16 cellular contexts compared by ENCODE assay signal in genomic region chr3:36774072-36774471, GRCh38. TPM values are rescaled to one million over a fixed set of nuclear protein-coding genes. Genes with fewer than 3 reads are reported as not detected.
DNase-seq lines count a peak whose midpoint lies in the region; ATAC-seq and TF ChIP-seq lines count a peak whose summit lies in the region.
"Had no signal": no experiment of that assay in that cellular context is flagged by ENCODE, and none has a peak within 500 bp of the region (broad histone marks: within the 10 kb centered on the region; RNA-seq: fewer than 3 reads in every experiment).

No MANE protein-coding gene starts in this region.

- peak; percentile 34 for DNase-seq in A673 (ENCODE audit: low spot score)
- peak; percentile 11 for DNase-seq in ELR (ENCODE audit: low read depth)
- DNase-seq in brain pericyte (ENCODE audit: low read depth, low spot score): peak; percentile 17
- DNase-seq in fibroblast of the aortic adventitia (ENCODE audit: low read depth): peak; percentile 17
- DNase-seq in tibial artery: no peak
- DNase-seq in NCI-H446 treated with DMSO at 0.1 percent for 48 hours (lab: John Stamatoyannopoulos, UW): no peak
- no peak for DNase-seq in activated CD8-positive, alpha-beta T cell treated with anti-CD3 and anti-CD28 coated beads for 36 hours
- DNase-seq: ACHN; BE2C; CD8-positive, alpha-beta T cell; Karpas-422; NCI-H1930; NCI-H524 treated with DMSO at 0.1 percent for 48 hours; NK-92 treated with Interleukin-12 subunit alpha and Interleukin-12 subunit beta, amount 100 ng/mL, for 24 hours; OCI-M1 had no signal

- no peak for TF ChIP-seq CTCF in A673 (conservative IDR thresholded peaks at IDR 0.05; ENCODE audit: low read depth, low read length)
- no peak for TF ChIP-seq CTCF in fibroblast of the aortic adventitia (IDR thresholded peaks at IDR 0.05; ENCODE audit: insufficient read depth, low read length)
- no peak for TF ChIP-seq CTCF in tibial artery (IDR thresholded peaks at IDR 0.05)
- no peak for TF ChIP-seq CTCF in activated CD8-positive, alpha-beta T cell treated with anti-CD3 and anti-CD28 coated beads for 36 hours (IDR thresholded peaks at IDR 0.05)

- H3K27ac Mint-ChIP-seq in activated CD8-positive, alpha-beta T cell treated with anti-CD3 and anti-CD28 coated beads for 36 hours: no peak overlapping the region
- H3K27ac Mint-ChIP-seq: CD8-positive, alpha-beta T cell had no signal

- H3K27me3 ChIP-seq in A673 (replicated peaks; ENCODE audit: insufficient read depth, low read depth, low read length, poor library complexity) (no peaks in the 10 kb centered on the region), tibial artery (no peaks in the 10 kb centered on the region)
- H3K27me3 ChIP-seq: BE2C had no signal

- ATAC-seq in HG02852 (IDR thresholded peaks at IDR 0.05; ENCODE audit: unreplicated experiment): no peak
- ATAC-seq in activated CD8-positive, alpha-beta T cell treated with anti-CD3 and anti-CD28 coated beads for 36 hours: no peak
- ATAC-seq: CD8-positive, alpha-beta T cell had no signal

- H3K27ac ChIP-seq in A673 (ENCODE audit: low read depth, low read length, poor library complexity, severe bottlenecking): no peak overlapping the region
- H3K27ac ChIP-seq in tibial artery: no peak overlapping the region

- peaks cover 8% of the 10 kb centered on the region for H3K27me3 Mint-ChIP-seq in activated CD8-positive, alpha-beta T cell treated with anti-CD3 and anti-CD28 coated beads for 36 hours

- BruUV-seq in A673 (replicated peaks; lab: Mats Ljungman, UMichigan): no TSS peak

- no peak overlapping the region for H3K4me3 Mint-ChIP-seq in activated CD8-positive, alpha-beta T cell treated with anti-CD3 and anti-CD28 coated beads for 36 hours
- H3K4me3 Mint-ChIP-seq: CD8-positive, alpha-beta T cell had no signal

- no peaks in the 10 kb centered on the region for H3K9me3 Mint-ChIP-seq in activated CD8-positive, alpha-beta T cell treated with anti-CD3 and anti-CD28 coated beads for 36 hours
- H3K9me3 Mint-ChIP-seq: CD8-positive, alpha-beta T cell had no signal

- no peaks in the 10 kb centered on the region for H3K36me3 Mint-ChIP-seq in activated CD8-positive, alpha-beta T cell treated with anti-CD3 and anti-CD28 coated beads for 36 hours (ENCODE audit: low read depth)
- H3K36me3 Mint-ChIP-seq: CD8-positive, alpha-beta T cell had no signal

- H3K36me3 ChIP-seq in A673 (ENCODE audit: insufficient read depth, low read length, poor library complexity, severe bottlenecking) (no peaks in the 10 kb centered on the region), tibial artery (no peaks in the 10 kb centered on the region)
- H3K36me3 ChIP-seq: BE2C had no signal

- POLR2A ChIA-PET in A673 (lab: Charles Lee; ENCODE audit: low non-redundant PET): no interaction called here
- POLR2A ChIA-PET in activated CD8-positive, alpha-beta T cell treated with anti-CD3 and anti-CD28 coated beads for 36 hours (lab: Charles Lee): no interaction called here

- H3K9me3 ChIP-seq in A673 (ENCODE audit: low read depth, low read length, poor library complexity, severe bottlenecking): no peaks in the 10 kb centered on the region
- no peaks in the 10 kb centered on the region for H3K9me3 ChIP-seq in tibial artery
- H3K9me3 ChIP-seq: BE2C had no signal

- H3K4me1 ChIP-seq in A673 (ENCODE audit: insufficient read depth, low read length, poor library complexity, severe bottlenecking): peaks cover 10% of the 10 kb centered on the region
- no peaks in the 10 kb centered on the region for H3K4me1 ChIP-seq in tibial artery
- H3K4me1 ChIP-seq: BE2C had no signal

- intact Hi-C loops in A673 (cut with micrococcal nuclease; ENCODE audit: unreplicated experiment) (no loop called here), tibial artery (cut with DNase I; ENCODE audit: low total_unique reads) (no loop called here)
- intact Hi-C loops in activated CD8-positive, alpha-beta T cell treated with anti-CD3 and anti-CD28 coated beads for 36 hours (cut with micrococcal nuclease): no loop called here

- H3K4me1 Mint-ChIP-seq in activated CD8-positive, alpha-beta T cell treated with anti-CD3 and anti-CD28 coated beads for 36 hours (ENCODE audit: low read depth): no peaks in the 10 kb centered on the region

- H3K4me3 ChIP-seq in A673 (ENCODE audit: low read depth, low read length, poor library complexity, severe bottlenecking) (no peak overlapping the region), fibroblast of the aortic adventitia (ENCODE audit: low read depth, low read length) (no peak overlapping the region), tibial artery (no peak overlapping the region)

- CTCF ChIA-PET in A673 (lab: Charles Lee): no interaction called here
- CTCF ChIA-PET in activated CD8-positive, alpha-beta T cell treated with anti-CD3 and anti-CD28 coated beads for 36 hours (lab: Charles Lee): no interaction called here

RNA-seq across cellular contexts. Expression of gene DCLK3, which starts 9.7 kb away (rescaled TPM):
- total RNA-seq in A673 (2021) (0.04 and 0.06 TPM in 2 replicates), fibroblast of the aortic adventitia (ENCODE audit: low replicate concordance) (0.25 TPM in 1 of 2 replicates, not detected in the other)
- under 1 TPM in 1 of 2 experiments, not detected in 1; 0.05 TPM for total RNA-seq in activated CD8-positive, alpha-beta T cell treated with anti-CD3 and anti-CD28 coated beads for 36 hours
- total RNA-seq: CD8-positive, alpha-beta T cell had no signal

Comparison
In these comparisons a context has a peak if more than half of its experiments do, and no peak if none do; other contexts are left out.
1. DNase-seq: peak in A673 (single experiment), ELR (single experiment), brain pericyte (single experiment) and fibroblast of the aortic adventitia (single experiment); none in tibial artery (0 of 2), NCI-H446 treated with DMSO at 0.1 percent for 48 hours (single experiment) and activated CD8-positive, alpha-beta T cell treated with anti-CD3 and anti-CD28 coated beads for 36 hours (single experiment).